ENCODE assay signal across 1 cellular context in genomic region chr18:1468550-1468949, GRCh38.
A peak's percentile ranks its signal among the peaks of the same experiment; 100 is the strongest.
TF ChIP-seq lines count a peak whose summit lies in the region.

No MANE protein-coding gene starts in this region.

TF ChIP-seq in K562, 482 proteins besides CTCF, POLR2A, EP300 and RAD21 (continued from another document):
- no peak for TF ChIP-seq ZBTB11 (CRISPR knock-in tag; IDR thresholded peaks at IDR 0.05)
- no peak for TF ChIP-seq NR2C1 (IDR thresholded peaks at IDR 0.05)
- peak; percentile 60; the same call in 1 of the 2 replicates for TF ChIP-seq NR2C1 (tag; IDR thresholded peaks at IDR 0.05)
- no peak for TF ChIP-seq ZNF695 (CRISPR knock-in tag; IDR thresholded peaks at IDR 0.05)
- TF ChIP-seq ZC3H8 (IDR thresholded peaks at IDR 0.05), result no peak
- TF ChIP-seq FOXK2 (conservative IDR thresholded peaks at IDR 0.05 in 1 of 2, IDR thresholded peaks at IDR 0.05 in 1 of 2; ENCODE audit: low read depth in 2 of 2), result no peak
- TF ChIP-seq MAFG (tag; conservative IDR thresholded peaks at IDR 0.05), result no peak
- no peak for TF ChIP-seq MCM7 (IDR thresholded peaks at IDR 0.05)
- TF ChIP-seq ZNF699 (CRISPR knock-in tag; IDR thresholded peaks at IDR 0.05; ENCODE audit: insufficient replicate concordance), result no peak
- no peak for TF ChIP-seq POLR2B (IDR thresholded peaks at IDR 0.05; ENCODE audit: low read depth, partially characterized antibody)
- no peak for TF ChIP-seq ZNF165 (CRISPR knock-in tag; IDR thresholded peaks at IDR 0.05; ENCODE audit: borderline replicate concordance)
- no peak for TF ChIP-seq HINFP (tag; conservative IDR thresholded peaks at IDR 0.05; ENCODE audit: low read depth)
- TF ChIP-seq ZBTB5 (IDR thresholded peaks at IDR 0.05), result no peak
- no peak for TF ChIP-seq POLR2G (IDR thresholded peaks at IDR 0.05; ENCODE audit: low read depth, low read length)
- no peak for TF ChIP-seq CAMTA2 (CRISPR knock-in tag; conservative IDR thresholded peaks at IDR 0.05)
- 0 out of 2 replicates have a peak, but pooled peaks have one; percentile 31 for TF ChIP-seq ZNF311 (CRISPR knock-in tag; IDR thresholded peaks at IDR 0.05)
- TF ChIP-seq ZBTB33 (CRISPR knock-in tag; IDR thresholded peaks at IDR 0.05), result no peak
- TF ChIP-seq NR4A1 (CRISPR knock-in tag; IDR thresholded peaks at IDR 0.05), result no peak
- no peak for TF ChIP-seq NR4A1 (tag; IDR thresholded peaks at IDR 0.05)
- TF ChIP-seq ZFP36 (IDR thresholded peaks at IDR 0.05; ENCODE audit: low read depth, low read length, partially characterized antibody), result no peak
- no peak for TF ChIP-seq JUNB (CRISPR knock-in tag; conservative IDR thresholded peaks at IDR 0.05)
- TF ChIP-seq ETS2 (tag; IDR thresholded peaks at IDR 0.05; ENCODE audit: borderline replicate concordance, poor library complexity, severe bottlenecking), result no peak
- no peak for TF ChIP-seq LCOR (CRISPR knock-in tag; IDR thresholded peaks at IDR 0.05)
- no peak for TF ChIP-seq ZNF12 (CRISPR knock-in tag; IDR thresholded peaks at IDR 0.05)
TF ChIP-seq in K562: peak in this region for 7.
